ENCODE assay signal across 8 cellular contexts in genomic region chr15:63505842-63506222, GRCh38. TPM values are rescaled to one million over a fixed set of nuclear protein-coding genes. Genes with fewer than 3 reads are reported as not detected.
DNase-seq lines count a peak whose midpoint lies in the region; ATAC-seq and TF ChIP-seq lines count a peak whose summit lies in the region.

No MANE protein-coding gene starts in this region.

- H3K36me3 ChIP-seq in BE2C = peaks cover 8% of the 10 kb centered on the region; the same call in 1 of the 2 replicates
- no peaks in the 10 kb centered on the region for H3K36me3 ChIP-seq in Loucy (ENCODE audit: insufficient read depth, low read length)
- H3K36me3 ChIP-seq in colonic mucosa = no peaks in the 10 kb centered on the region

- H3K27ac Mint-ChIP-seq in natural killer cell = peak overlapping the region; percentile 87 to 93

- H3K9ac ChIP-seq in Loucy (ENCODE audit: low read depth, low read length, poor library complexity, severe bottlenecking) (peak overlapping the region; percentile 96), colonic mucosa (ENCODE audit: low read depth in 2 of 2, low read length in 2 of 2) (peak overlapping the region; percentile 85 to 91)

- TF ChIP-seq CTCF in BE2C (IDR thresholded peaks at IDR 0.05; ENCODE audit: low read depth, low read length) = no peak
- TF ChIP-seq CTCF in Loucy (conservative IDR thresholded peaks at IDR 0.05; ENCODE audit: low read length) = 0 out of 2 replicates have a peak, but pooled peaks have one; percentile 9
- TF ChIP-seq CTCF in colonic mucosa (IDR thresholded peaks at IDR 0.05) = no peak
- no peak for TF ChIP-seq CTCF in natural killer cell (IDR thresholded peaks at IDR 0.05)

- peaks cover 78 to 85% of the 10 kb centered on the region in 2 donors for H3K4me1 Mint-ChIP-seq in natural killer cell

- no peaks in the 10 kb centered on the region for H3K9me2 ChIP-seq in Loucy (replicated peaks; ENCODE audit: low read depth, low read length)

- H3K27me3 ChIP-seq in BE2C (no peaks in the 10 kb centered on the region), Loucy (ENCODE audit: insufficient read depth, low read length, poor library complexity, severe bottlenecking) (no peaks in the 10 kb centered on the region), colonic mucosa (no peaks in the 10 kb centered on the region)

- H3K27ac ChIP-seq in colonic mucosa = peak overlapping the region; percentile 95

- peaks cover 52% of the 10 kb centered on the region for H4K20me1 ChIP-seq in Loucy (ENCODE audit: insufficient read depth, low read length, poor library complexity, severe bottlenecking)

- no peaks in the 10 kb centered on the region for H3K36me3 Mint-ChIP-seq in natural killer cell

- H3K4me2 ChIP-seq in Loucy (ENCODE audit: low read depth, low read length, poor library complexity, severe bottlenecking) = peak overlapping the region; percentile 84

- peak overlapping the region; percentile 86; the same call in 1 of the 2 replicates for H2AFZ ChIP-seq in Loucy (ENCODE audit: low read length)

- no peaks in the 10 kb centered on the region for H3K9me3 Mint-ChIP-seq in natural killer cell

- peaks cover 60% of the 10 kb centered on the region for H3K79me2 ChIP-seq in Loucy (ENCODE audit: insufficient read depth, low read length)

- no peaks in the 10 kb centered on the region for H3K27me3 Mint-ChIP-seq in natural killer cell (ENCODE audit: low read depth in 2 of 2)

- peaks cover 29% of the 10 kb centered on the region for H3K4me1 ChIP-seq in BE2C
- H3K4me1 ChIP-seq in Loucy (ENCODE audit: insufficient read depth, low read length, poor library complexity, severe bottlenecking) = peaks cover 50% of the 10 kb centered on the region
- H3K4me1 ChIP-seq in colonic mucosa = peaks cover 24% of the 10 kb centered on the region

- intact Hi-C loops in colonic mucosa (cut with DNase I) = loop anchor here (5.0 kb wide), 1 partner anchor 51 kb away; no protein-coding TSS in a partner anchor
- intact Hi-C loops in natural killer cell (cut with micrococcal nuclease) = loop anchor here (1.0 to 5.0 kb wide), 5 partner anchors 9 to 96 kb away; no protein-coding TSS in a partner anchor

- peak overlapping the region; percentile 96 for H3K4me3 Mint-ChIP-seq in natural killer cell

- peak overlapping the region; percentile 91 for H3K4me3 ChIP-seq in BE2C (ENCODE audit: low read depth, low read length)
- peak overlapping the region; percentile 75 for H3K4me3 ChIP-seq in Loucy (ENCODE audit: low read length, poor library complexity, severe bottlenecking)
- peak overlapping the region; percentile 73 for H3K4me3 ChIP-seq in colonic mucosa

- DNase-seq in BE2C = no peak
- DNase-seq in colonic mucosa = no peak
- no peak for DNase-seq in natural killer cell
- DNase-seq in NCI-H748 (lab: John Stamatoyannopoulos, UW; ENCODE audit: unreplicated experiment) = no peak
- no peak for DNase-seq in NK-92 (lab: John Stamatoyannopoulos, UW; ENCODE audit: unreplicated experiment)
- DNase-seq in central memory CD4-positive, alpha-beta T cell = no peak
- no peak for DNase-seq in NCI-H2196 treated with DMSO at 0.1 percent for 48 hours (lab: John Stamatoyannopoulos, UW; ENCODE audit: unreplicated experiment)

- peaks cover 5% of the 10 kb centered on the region; the same call in 1 of the 2 replicates for H3F3A ChIP-seq in Loucy (ENCODE audit: low read depth)

- ATAC-seq in natural killer cell = no peak

- no peaks in the 10 kb centered on the region for H3K9me3 ChIP-seq in BE2C
- no peaks in the 10 kb centered on the region for H3K9me3 ChIP-seq in Loucy (ENCODE audit: insufficient read depth, low read depth, low read length)
- no peaks in the 10 kb centered on the region for H3K9me3 ChIP-seq in colonic mucosa

RNA-seq across cellular contexts. Expression of gene USP3, which starts 1.4 kb away (rescaled TPM):
- 19.5 TPM for polyA plus RNA-seq in BE2C (2012; ENCODE audit: insufficient read depth, insufficient read length, low read depth)
- 10 to 100 TPM; 57.6 to 74.2 TPM for total RNA-seq in colonic mucosa
- 100 to 1,000 TPM; 163 to 187 (median 169) TPM for total RNA-seq in natural killer cell
